Comparison of ENCODE assay signal across 22 cellular contexts in the genomic region with DNA sequence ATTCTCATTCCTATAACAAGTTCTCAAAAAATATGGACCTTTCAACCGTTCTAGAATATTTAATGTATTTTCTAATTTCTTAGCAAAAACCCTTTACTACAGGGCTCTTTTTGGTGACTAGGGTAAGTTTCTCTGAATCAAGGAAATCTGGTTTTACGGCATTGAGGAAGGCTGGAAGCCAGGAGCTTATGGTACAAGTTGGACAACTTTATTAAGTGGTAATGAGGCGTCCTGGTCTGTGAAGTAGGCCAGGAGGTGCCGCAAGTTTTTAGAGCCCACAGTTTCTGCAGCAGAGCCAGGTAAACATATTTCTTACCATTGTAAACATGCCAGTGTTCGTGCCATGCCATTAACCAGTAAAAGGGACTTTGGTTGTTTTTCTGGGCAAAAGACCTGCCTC.
"Had no signal": no experiment of that assay in that cellular context is flagged by ENCODE, and none has a peak within 500 bp of the region (broad histone marks: within the 10 kb centered on the region; RNA-seq: fewer than 3 reads in every experiment).

No MANE protein-coding gene starts in this region.

- DNase-seq: effector memory CD8-positive, alpha-beta T cell; foreskin fibroblast; gastrocnemius medialis; head of caudate nucleus; mesenchymal stem cell; mucosa of descending colon; naive B cell; nucleus accumbens; sigmoid colon; spleen; stimulated activated CD4-positive, alpha-beta T cell treated with anti-CD3 and anti-CD28 coated beads, Interleukin-4, amount 100 ng/mL, for 4 hours; stimulated activated naive CD8-positive, alpha-beta T cell treated with anti-CD3 and anti-CD28 coated beads, Interleukin-15, Interleukin-2, amounts not matched to agents 100 U/mL and 50 U/mL, for 24 hours; substantia nigra; testis; tibial artery had no signal

- H3K9me3 ChIP-seq: gastrocnemius medialis, mucosa of descending colon, prostate gland, right atrium auricular region, sigmoid colon, testis, tibial artery had no signal

- H3K27me3 Mint-ChIP-seq: effector memory CD8-positive, alpha-beta T cell; naive B cell; natural killer cell treated with Interleukin-12 subunit alpha and Interleukin-12 subunit beta and Interleukin-15 and Interleukin-18, amount 100 ng/mL, for 72 hours; stimulated activated memory B cell treated with anti-CD40 and anti-IgM and Interleukin-4, amounts not matched to agents 10 μg/mL and 1 μg/mL and 100 μg/mL, for 72 hours; type B pancreatic cell had no signal

- H3K9me3 Mint-ChIP-seq: effector memory CD8-positive, alpha-beta T cell; natural killer cell treated with Interleukin-12 subunit alpha and Interleukin-12 subunit beta and Interleukin-15 and Interleukin-18, amount 100 ng/mL, for 72 hours; stimulated activated memory B cell treated with anti-CD40 and anti-IgM and Interleukin-4, amounts not matched to agents 10 μg/mL and 1 μg/mL and 100 μg/mL, for 72 hours; type B pancreatic cell had no signal

- H3K27ac ChIP-seq: coronary artery, gastrocnemius medialis, prostate gland, right atrium auricular region, sigmoid colon, spleen, testis, tibial artery had no signal

- ATAC-seq: effector memory CD8-positive, alpha-beta T cell; gastrocnemius medialis; mucosa of descending colon; stimulated activated memory B cell treated with anti-CD40 and anti-IgM and Interleukin-4, amounts not matched to agents 10 μg/mL and 1 μg/mL and 100 μg/mL, for 72 hours; stimulated activated naive CD8-positive, alpha-beta T cell treated with anti-CD3 and anti-CD28 coated beads, Interleukin-15, Interleukin-2, amounts not matched to agents 100 U/mL and 50 U/mL, for 24 hours had no signal

- H3K36me3 Mint-ChIP-seq: natural killer cell treated with Interleukin-12 subunit alpha and Interleukin-12 subunit beta and Interleukin-15 and Interleukin-18, amount 100 ng/mL, for 72 hours had no signal

- H3K4me3 Mint-ChIP-seq: effector memory CD8-positive, alpha-beta T cell; mesothelial cell of epicardium; naive B cell; natural killer cell treated with Interleukin-12 subunit alpha and Interleukin-12 subunit beta and Interleukin-15 and Interleukin-18, amount 100 ng/mL, for 72 hours; stimulated activated memory B cell treated with anti-CD40 and anti-IgM and Interleukin-4, amounts not matched to agents 10 μg/mL and 1 μg/mL and 100 μg/mL, for 72 hours; type B pancreatic cell had no signal

- H3K36me3 ChIP-seq: gastrocnemius medialis, prostate gland, right atrium auricular region, sigmoid colon, tibial artery had no signal

- H3K4me1 Mint-ChIP-seq: mesothelial cell of epicardium; naive B cell; stimulated activated memory B cell treated with anti-CD40 and anti-IgM and Interleukin-4, amounts not matched to agents 10 μg/mL and 1 μg/mL and 100 μg/mL, for 72 hours had no signal

- H3K4me1 ChIP-seq: prostate gland, spleen, testis had no signal

- H3K4me3 ChIP-seq: coronary artery, gastrocnemius medialis, mucosa of descending colon, prostate gland, right atrium auricular region, sigmoid colon, spleen, testis, tibial artery had no signal

- H3K27me3 ChIP-seq: gastrocnemius medialis, right atrium auricular region, sigmoid colon, spleen, testis, tibial artery had no signal

- H3K27ac Mint-ChIP-seq: effector memory CD8-positive, alpha-beta T cell; mesothelial cell of epicardium; naive B cell; stimulated activated memory B cell treated with anti-CD40 and anti-IgM and Interleukin-4, amounts not matched to agents 10 μg/mL and 1 μg/mL and 100 μg/mL, for 72 hours; type B pancreatic cell had no signal
